In genomic region chr3:190548031-190548656, GRCh38 we compare ENCODE assay signal across 1 cellular context.
TF ChIP-seq lines count a peak whose summit lies in the region.

No MANE protein-coding gene starts in this region.

TF ChIP-seq in HepG2, 621 proteins besides CTCF, POLR2A, EP300 and RAD21 (continued from another document and continues in another):
- TF ChIP-seq ZNF646 (CRISPR knock-in tag; IDR thresholded peaks at IDR 0.05) (no peak), ZSCAN20 (CRISPR knock-in tag; IDR thresholded peaks at IDR 0.05; ENCODE audit: borderline replicate concordance) (no peak), NR1H2 (CRISPR knock-in tag; IDR thresholded peaks at IDR 0.05; ENCODE audit: borderline replicate concordance, low read depth) (no peak), CEBPZ (IDR thresholded peaks at IDR 0.05; ENCODE audit: low read length) (no peak), GABPB1 (CRISPR knock-in tag; IDR thresholded peaks at IDR 0.05) (no peak), FOSL2 (CRISPR knock-in tag; IDR thresholded peaks at IDR 0.05) (no peak), ZNF484 (CRISPR knock-in tag; IDR thresholded peaks at IDR 0.05; ENCODE audit: borderline replicate concordance, low read depth) (no peak), KLF13 (CRISPR knock-in tag; IDR thresholded peaks at IDR 0.05) (no peak), RBM39 (IDR thresholded peaks at IDR 0.05; ENCODE audit: low read depth, low read length, poor library complexity, severe bottlenecking) (no peak), CHD2 (IDR thresholded peaks at IDR 0.05; ENCODE audit: low read depth, low read length) (no peak), ZBTB3 (CRISPR knock-in tag; IDR thresholded peaks at IDR 0.05; ENCODE audit: borderline replicate concordance, low read depth) (no peak), MZF1 (CRISPR knock-in tag; IDR thresholded peaks at IDR 0.05; ENCODE audit: borderline replicate concordance) (no peak), ZNF235 (CRISPR knock-in tag; IDR thresholded peaks at IDR 0.05; ENCODE audit: borderline replicate concordance) (no peak), DNMT3B (CRISPR knock-in tag; conservative IDR thresholded peaks at IDR 0.05) (no peak), SRY (CRISPR knock-in tag; IDR thresholded peaks at IDR 0.05) (no peak), ZFP1 (CRISPR knock-in tag; IDR thresholded peaks at IDR 0.05) (peak; percentile 92), GATAD2A (CRISPR knock-in tag; IDR thresholded peaks at IDR 0.05) (peak; percentile 99), ZNF367 (CRISPR knock-in tag; IDR thresholded peaks at IDR 0.05; ENCODE audit: borderline replicate concordance) (no peak), ZNF891 (CRISPR knock-in tag; IDR thresholded peaks at IDR 0.05) (no peak), TRIM24 (CRISPR knock-in tag; IDR thresholded peaks at IDR 0.05) (no peak), GZF1 (CRISPR knock-in tag; IDR thresholded peaks at IDR 0.05) (no peak), IRF1 (CRISPR knock-in tag; IDR thresholded peaks at IDR 0.05; ENCODE audit: low read depth) (no peak), ZNF619 (CRISPR knock-in tag; IDR thresholded peaks at IDR 0.05) (no peak), ZNF781 (CRISPR knock-in tag; IDR thresholded peaks at IDR 0.05; ENCODE audit: borderline replicate concordance, not compliant biosample characterization) (no peak), ZFP62 (CRISPR knock-in tag; IDR thresholded peaks at IDR 0.05) (no peak), STAG1 (CRISPR knock-in tag; IDR thresholded peaks at IDR 0.05) (peak; percentile 32; the same call in 1 of the 2 replicates), ZZZ3 (CRISPR knock-in tag; IDR thresholded peaks at IDR 0.05; ENCODE audit: borderline replicate concordance) (no peak), DNMT1 (CRISPR knock-in tag; IDR thresholded peaks at IDR 0.05) (no peak), ZNF256 (CRISPR knock-in tag; conservative IDR thresholded peaks at IDR 0.05) (no peak), ZNF609 (CRISPR knock-in tag; IDR thresholded peaks at IDR 0.05; ENCODE audit: borderline replicate concordance) (peak; percentile 81), LCORL (IDR thresholded peaks at IDR 0.05) (peak; percentile 68), LCORL (CRISPR knock-in tag; IDR thresholded peaks at IDR 0.05) (peak; percentile 51; the same call in 1 of the 2 replicates), ZNF20 (CRISPR knock-in tag; IDR thresholded peaks at IDR 0.05) (no peak), PHF8 (CRISPR knock-in tag; IDR thresholded peaks at IDR 0.05) (no peak), ZBTB38 (CRISPR knock-in tag; IDR thresholded peaks at IDR 0.05) (no peak), ZBTB43 (CRISPR knock-in tag; conservative IDR thresholded peaks at IDR 0.05) (no peak), ZBTB46 (CRISPR knock-in tag; IDR thresholded peaks at IDR 0.05; ENCODE audit: borderline replicate concordance) (no peak), NFYC (CRISPR knock-in tag; IDR thresholded peaks at IDR 0.05) (no peak; the same call in 1 of the 2 replicates), KDM4B (CRISPR knock-in tag; IDR thresholded peaks at IDR 0.05) (no peak; the same call in 1 of the 2 replicates), GFI1 (CRISPR knock-in tag; IDR thresholded peaks at IDR 0.05; ENCODE audit: borderline replicate concordance) (peak; percentile 83), ZNF644 (CRISPR knock-in tag; IDR thresholded peaks at IDR 0.05; ENCODE audit: low read depth) (peak; percentile 74), ZBTB2 (CRISPR knock-in tag; IDR thresholded peaks at IDR 0.05; ENCODE audit: low read depth) (no peak), ZNF124 (CRISPR knock-in tag; IDR thresholded peaks at IDR 0.05) (0 out of 2 replicates have a peak, but pooled peaks have one; percentile 53), RFXAP (CRISPR knock-in tag; IDR thresholded peaks at IDR 0.05; ENCODE audit: borderline replicate concordance) (no peak; the same call in 1 of the 2 replicates), ZNF552 (CRISPR knock-in tag; IDR thresholded peaks at IDR 0.05; ENCODE audit: borderline replicate concordance) (no peak), ZNF607 (CRISPR knock-in tag; IDR thresholded peaks at IDR 0.05; ENCODE audit: borderline replicate concordance) (no peak), NFKB2 (CRISPR knock-in tag; IDR thresholded peaks at IDR 0.05; ENCODE audit: borderline replicate concordance) (no peak), SP1 (IDR thresholded peaks at IDR 0.05) (no peak), SP1 (CRISPR knock-in tag; IDR thresholded peaks at IDR 0.05) (no peak)
